Comparison of ENCODE assay signal across 11 cellular contexts in genomic region chr17:81470944-81471803, GRCh38. TPM values are rescaled to one million over a fixed set of nuclear protein-coding genes. Genes with fewer than 3 reads are reported as not detected.
DNase-seq lines count a peak whose midpoint lies in the region; TF ChIP-seq lines count a peak whose summit lies in the region.
"Had no signal": no experiment of that assay in that cellular context is flagged by ENCODE, and none has a peak within 500 bp of the region (broad histone marks: within the 10 kb centered on the region; RNA-seq: fewer than 3 reads in every experiment).

No MANE protein-coding gene starts in this region.

- no peak overlapping the region for H4K5ac ChIP-seq in H9 (ENCODE audit: insufficient read length, low read depth, low read length)

- H2BK20ac ChIP-seq in H9 (ENCODE audit: low read depth, low read length, poor library complexity, severe bottlenecking), result no peak overlapping the region

- no CpG with 5 or more reads among the region's 12 CpGs for WGBS in H9 (ENCODE audit: extremely low coverage, insufficient read length, low lambda C conversion rate)

- no peak overlapping the region for H3K14ac ChIP-seq in H9 (ENCODE audit: insufficient read depth, low read length)

- H2BK5ac ChIP-seq in H9 (ENCODE audit: insufficient read length, low read length), result no peak overlapping the region

- H3K27ac ChIP-seq in breast epithelium, result peak overlapping the region; percentile 10 to 72
- peak overlapping the region; percentile 60 for H3K27ac ChIP-seq in layer of hippocampus (ENCODE audit: low read depth, low read length)
- H3K27ac ChIP-seq in uterus, result peak overlapping the region; percentile 33 to 52
- no peak overlapping the region for H3K27ac ChIP-seq in H9 (ENCODE audit: insufficient read length, low read depth, low read length)
- no peak overlapping the region for H3K27ac ChIP-seq in effector memory CD4-positive, alpha-beta T cell (ENCODE audit: insufficient read depth, low read length, poor library complexity, severe bottlenecking)
- H3K27ac ChIP-seq: parathyroid adenoma had no signal

- H2BK12ac ChIP-seq in H9 (ENCODE audit: insufficient read length, low read depth, low read length), result no peak overlapping the region

- CTCF ChIA-PET in MCF 10A (lab: Yijun Ruan, JAX), result no interaction called here

- no peaks in the 10 kb centered on the region for H3K79me1 ChIP-seq in H9 (ENCODE audit: insufficient read depth, low read depth, low read length, poor library complexity, severe bottlenecking)

- H3K36me3 Mint-ChIP-seq in MCF 10A (ENCODE audit: insufficient read depth, unreplicated experiment) (no peaks in the 10 kb centered on the region), brain (no peaks in the 10 kb centered on the region), H9 (ENCODE audit: insufficient read depth in 1 of 3, low read depth in 3 of 3) (no peaks in the 10 kb centered on the region; a peak in 2 of 7 replicates)

- H3K4me1 ChIP-seq in breast epithelium (no peaks in the 10 kb centered on the region), uterus (no peaks in the 10 kb centered on the region), H9 (ENCODE audit: insufficient read depth, low read length) (no peaks in the 10 kb centered on the region)
- no peaks in the 10 kb centered on the region for H3K4me1 ChIP-seq in effector memory CD4-positive, alpha-beta T cell (ENCODE audit: control insufficient read depth, insufficient read depth, low read length, poor library complexity, severe bottlenecking)
- H3K4me1 ChIP-seq: parathyroid adenoma had no signal

- no peak for TF ChIP-seq POLR2A in breast epithelium (IDR thresholded peaks at IDR 0.05)
- TF ChIP-seq POLR2A in uterus (IDR thresholded peaks at IDR 0.05), result no peak

- no peak overlapping the region for H3K23ac ChIP-seq in H9 (ENCODE audit: insufficient read length, low read depth, low read length)

- intact Hi-C loops in breast epithelium (cut with DNase I; ENCODE audit: low total_unique reads) (no loop called here), MCF 10A (cut with micrococcal nuclease) (no loop called here), uterus (cut with DNase I; ENCODE audit: low total_unique reads) (no loop called here)

- no peak overlapping the region for H3T11ph ChIP-seq in H9 (ENCODE audit: low read length)

- H3K27ac Mint-ChIP-seq in MCF 10A (ENCODE audit: low read depth, unreplicated experiment) (no peak overlapping the region), brain (peak overlapping the region in 3 of 5 experiments; percentile 12 to 85 (median 66)), H9 (no peak overlapping the region)
- H3K27ac Mint-ChIP-seq: activated CD4-positive, alpha-beta memory T cell treated with anti-CD3 and anti-CD28 coated beads, Interleukin-2, amount 10 ng/mL, durations not matched to agents 7 days and 5 days; dendritic cell treated with granulocyte-macrophage colony-stimulating factor and Interleukin-4, amounts not matched to agents 40 ng/mL and 50 ng/mL, for 4 days had no signal

- H3K9me3 ChIP-seq in breast epithelium, result no peaks in the 10 kb centered on the region
- H3K9me3 ChIP-seq in uterus, result no peaks in the 10 kb centered on the region
- H3K9me3 ChIP-seq in H9 (ENCODE audit: control insufficient read depth, low read depth, low read length), result no peaks in the 10 kb centered on the region
- no peaks in the 10 kb centered on the region for H3K9me3 ChIP-seq in effector memory CD4-positive, alpha-beta T cell (ENCODE audit: control insufficient read depth, low read length)

- no peak overlapping the region for H4K91ac ChIP-seq in H9 (ENCODE audit: insufficient read length, low read depth, low read length)

- no peaks in the 10 kb centered on the region for H4K20me1 ChIP-seq in H9 (ENCODE audit: control insufficient read depth, insufficient read depth, insufficient read length)

- no peak overlapping the region for H3K4me2 ChIP-seq in H9 (ENCODE audit: insufficient read depth, insufficient read length, low read length)

- H2AFZ ChIP-seq in H9 (ENCODE audit: low read length), result no peak overlapping the region
- H2AFZ ChIP-seq: parathyroid adenoma had no signal

- H3K4me3 Mint-ChIP-seq in MCF 10A (ENCODE audit: unreplicated experiment), result no peak overlapping the region
- no peak overlapping the region for H3K4me3 Mint-ChIP-seq in brain
- H3K4me3 Mint-ChIP-seq in H9, result no peak overlapping the region
- H3K4me3 Mint-ChIP-seq: activated CD4-positive, alpha-beta memory T cell treated with anti-CD3 and anti-CD28 coated beads, Interleukin-2, amount 10 ng/mL, durations not matched to agents 7 days and 5 days; dendritic cell treated with granulocyte-macrophage colony-stimulating factor and Interleukin-4, amounts not matched to agents 40 ng/mL and 50 ng/mL, for 4 days had no signal

- H3K27me3 Mint-ChIP-seq in MCF 10A (ENCODE audit: insufficient read depth, unreplicated experiment) (no peaks in the 10 kb centered on the region), brain (no peaks in the 10 kb centered on the region), H9 (ENCODE audit: low read depth) (peaks cover 13% of the 10 kb centered on the region)
- H3K27me3 Mint-ChIP-seq: activated CD4-positive, alpha-beta memory T cell treated with anti-CD3 and anti-CD28 coated beads, Interleukin-2, amount 10 ng/mL, durations not matched to agents 7 days and 5 days had no signal

- H2AK5ac ChIP-seq in H9 (ENCODE audit: insufficient read length, low read length), result no peak overlapping the region

- DNase-seq in breast epithelium (ENCODE audit: low spot score in 2 of 2) (no peak), MCF 10A (ENCODE audit: unreplicated experiment) (no peak), uterus (no peak), H9 (no peak), NCI-H1092 (lab: John Stamatoyannopoulos, UW) (no peak)
- no peak for DNase-seq in effector memory CD4-positive, alpha-beta T cell
- DNase-seq: activated CD4-positive, alpha-beta memory T cell treated with anti-CD3 and anti-CD28 coated beads, Interleukin-2, amount 10 ng/mL, durations not matched to agents 7 days and 5 days had no signal

- no peak overlapping the region for H3K4ac ChIP-seq in H9 (ENCODE audit: low read depth, low read length)

- POLR2A ChIA-PET in MCF 10A (lab: Yijun Ruan, JAX), result no interaction called here

- no peak overlapping the region for H3K56ac ChIP-seq in H9 (ENCODE audit: insufficient read length, low read depth, low read length)

- no peak overlapping the region for H2BK120ac ChIP-seq in H9 (ENCODE audit: low read depth, low read length, poor library complexity, severe bottlenecking)

- H2BK15ac ChIP-seq in H9 (ENCODE audit: low read depth, low read length), result no peak overlapping the region

- no peak overlapping the region for H3K9ac ChIP-seq in H9 (ENCODE audit: extremely low read depth, insufficient read length, low read length)
- H3K9ac ChIP-seq: parathyroid adenoma had no signal

- no TSS peak for BruUV-seq in MCF 10A (replicated peaks; lab: Mats Ljungman, UMichigan)

- H3K9me3 Mint-ChIP-seq in MCF 10A (ENCODE audit: unreplicated experiment) (no peaks in the 10 kb centered on the region), brain (peaks cover 0 to 3% (median 0%) of the 10 kb centered on the region in 5 experiments), H9 (no peaks in the 10 kb centered on the region)
- H3K9me3 Mint-ChIP-seq: activated CD4-positive, alpha-beta memory T cell treated with anti-CD3 and anti-CD28 coated beads, Interleukin-2, amount 10 ng/mL, durations not matched to agents 7 days and 5 days; dendritic cell treated with granulocyte-macrophage colony-stimulating factor and Interleukin-4, amounts not matched to agents 40 ng/mL and 50 ng/mL, for 4 days had no signal

- TF ChIP-seq CTCF in breast epithelium (IDR thresholded peaks at IDR 0.05) (no peak), MCF 10A (IDR thresholded peaks at IDR 0.05; ENCODE audit: unreplicated experiment) (no peak), brain (conservative IDR thresholded peaks at IDR 0.05) (no peak), uterus (IDR thresholded peaks at IDR 0.05) (no peak), H9 (conservative IDR thresholded peaks at IDR 0.05) (no peak)

- no peaks in the 10 kb centered on the region for H3K36me3 ChIP-seq in breast epithelium
- H3K36me3 ChIP-seq in uterus, result no peaks in the 10 kb centered on the region
- H3K36me3 ChIP-seq in effector memory CD4-positive, alpha-beta T cell (ENCODE audit: control insufficient read depth, insufficient read depth, low read length), result no peaks in the 10 kb centered on the region

- peaks cover 4% of the 10 kb centered on the region for H3K4me1 Mint-ChIP-seq in MCF 10A (ENCODE audit: insufficient read depth, unreplicated experiment)
- peaks cover 17% of the 10 kb centered on the region for H3K4me1 Mint-ChIP-seq in brain
- H3K4me1 Mint-ChIP-seq in H9, result peaks cover 0 to 8% of the 10 kb centered on the region in 2 experiments; a peak in 1 of 4 replicates
- H3K4me1 Mint-ChIP-seq: activated CD4-positive, alpha-beta memory T cell treated with anti-CD3 and anti-CD28 coated beads, Interleukin-2, amount 10 ng/mL, durations not matched to agents 7 days and 5 days had no signal

- peaks cover 3% of the 10 kb centered on the region for H3K23me2 ChIP-seq in H9 (ENCODE audit: insufficient read length, low read depth, low read length, poor library complexity, severe bottlenecking)

- H3K18ac ChIP-seq in H9 (ENCODE audit: insufficient read length, low read depth, low read length), result no peak overlapping the region

- H3K79me2 ChIP-seq in H9 (ENCODE audit: insufficient read depth, low read length), result no peaks in the 10 kb centered on the region
- H3K79me2 ChIP-seq: parathyroid adenoma had no signal

- H3K27me3 ChIP-seq in breast epithelium (no peaks in the 10 kb centered on the region), layer of hippocampus (ENCODE audit: control insufficient read depth, insufficient read depth, low read length) (no peaks in the 10 kb centered on the region), uterus (no peaks in the 10 kb centered on the region), H9 (ENCODE audit: insufficient read depth, low read length) (no peaks in the 10 kb centered on the region)
- H3K27me3 ChIP-seq in effector memory CD4-positive, alpha-beta T cell (replicated peaks; ENCODE audit: control insufficient read depth, insufficient read depth, low read length, poor library complexity, severe bottlenecking), result no peaks in the 10 kb centered on the region

- H4K8ac ChIP-seq in H9 (replicated peaks; ENCODE audit: insufficient read length, low read depth, low read length), result no peak overlapping the region

- H3K4me3 ChIP-seq in breast epithelium (peak overlapping the region; percentile 23 to 54 (median 36)), uterus (no peak overlapping the region)
- no peak overlapping the region for H3K4me3 ChIP-seq in effector memory CD4-positive, alpha-beta T cell (ENCODE audit: insufficient read depth, low read depth, low read length, poor library complexity, severe bottlenecking)

RNA-seq across cellular contexts. Expression of gene ACTG1, which starts 41.4 kb away (rescaled TPM):
- total RNA-seq in breast epithelium (1,000 to 10,000 TPM; 2,222 to 2,764 (median 2,750) TPM), MCF 10A (2022) (1,056 and 1,461 TPM in 2 replicates), uterus (1,000 to 10,000 TPM; 1,023 to 5,472 (median 2,159) TPM), H9 (2021) (4,136 and 4,160 TPM in 2 replicates)
- 5,204 TPM for polyA plus RNA-seq in brain (ENCODE audit: insufficient read depth, low read depth, low replicate concordance)

RNA-seq across cellular contexts. Expression of gene FSCN2, which starts 57.0 kb away (rescaled TPM):
- total RNA-seq in breast epithelium (1 to 10 TPM in 2 of 3 donors, under 1 TPM in 1; 0.48 to 3.2 (median 1.6) TPM), MCF 10A (2022) (0.37 TPM in 1 of 2 replicates, not detected in the other), uterus (1 to 10 TPM in 2 of 4 donors, not detected in 2; 5.0 to 7.4 TPM), H9 (2021) (1.0 and 1.6 TPM in 2 replicates)
- polyA plus RNA-seq in brain (ENCODE audit: insufficient read depth, low read depth, low replicate concordance), result 1.3 TPM

Comparison
In these comparisons a context has a peak if more than half of its experiments do, and no peak if none do; other contexts are left out.
1. H3K27ac ChIP-seq: peak in breast epithelium (2 of 2), layer of hippocampus (single experiment) and uterus (2 of 2); none in H9 (single experiment) and effector memory CD4-positive, alpha-beta T cell (single experiment).
2. H3K4me3 ChIP-seq: peak in breast epithelium (3 of 3); none in uterus (0 of 2) and effector memory CD4-positive, alpha-beta T cell (single experiment).
3. H3K27ac Mint-ChIP-seq: peak in brain (3 of 5); none in MCF 10A (single experiment) and H9 (0 of 3).